Comparison of ENCODE assay signal across 8 cellular contexts in genomic region chr9:119375892-119376291, GRCh38. TPM values are rescaled to one million over a fixed set of nuclear protein-coding genes. Genes with fewer than 3 reads are reported as not detected.
A peak's percentile ranks its signal among the peaks of the same experiment; 100 is the strongest.
DNase-seq lines count a peak whose midpoint lies in the region; ATAC-seq and TF ChIP-seq lines count a peak whose summit lies in the region.

No MANE protein-coding gene starts in this region.

- TF ChIP-seq CTCF in adrenal gland (IDR thresholded peaks at IDR 0.05): peak in 4 of 6 experiments; percentile 14 to 33 (median 22)
- peak; percentile 58 for TF ChIP-seq CTCF in nephron progenitor cell (IDR thresholded peaks at IDR 0.05)
- TF ChIP-seq CTCF in CD8-positive, alpha-beta T cell (IDR thresholded peaks at IDR 0.05): no peak

- CTCF ChIA-PET in CD8-positive, alpha-beta T cell (lab: Charles Lee): no interaction called here

- DNase-seq in NCI-H1436 (lab: John Stamatoyannopoulos, UW) (peak; percentile 39), NCI-H1436 treated with DMSO at 0.1 percent for 48 hours (lab: John Stamatoyannopoulos, UW) (no peak), M059J (ENCODE audit: low read depth) (peak; percentile 13), adrenal gland (peak in 4 of 7 donors; percentile 25 to 66 (median 44)), nephron progenitor cell (peak; percentile 51)
- no peak for DNase-seq in activated T-helper 2 cell treated with anti-CD3 and anti-CD28 coated beads, Interferon-gamma antibody, Interleukin-2, Interleukin-4, amounts not matched to agents 10 μg/mL and 5 μg/mL and 100 μg/mL, durations not matched to agents 14 hours and 24 hours and 36 hours (ENCODE audit: low spot score)
- DNase-seq in CD8-positive, alpha-beta T cell: no peak

- 28 to 33% (median 32%) methylated on average over 3 of the region's 3 CpGs for WGBS in adrenal gland, 4 donors

- H3K27me3 Mint-ChIP-seq in nephron progenitor cell (ENCODE audit: low read depth, poor library complexity): peaks cover 26% of the 10 kb centered on the region
- no peaks in the 10 kb centered on the region for H3K27me3 Mint-ChIP-seq in activated T-helper 2 cell treated with anti-CD3 and anti-CD28 coated beads, Interferon-gamma antibody, Interleukin-2, Interleukin-4, amounts not matched to agents 10 μg/mL and 5 μg/mL and 100 μg/mL, durations not matched to agents 14 hours and 24 hours and 36 hours (ENCODE audit: low read depth)
- H3K27me3 Mint-ChIP-seq in CD8-positive, alpha-beta T cell (ENCODE audit: low read depth): peaks cover 4% of the 10 kb centered on the region

- no peak overlapping the region for H3K27ac Mint-ChIP-seq in nephron progenitor cell
- no peak overlapping the region for H3K27ac Mint-ChIP-seq in activated T-helper 2 cell treated with anti-CD3 and anti-CD28 coated beads, Interferon-gamma antibody, Interleukin-2, Interleukin-4, amounts not matched to agents 10 μg/mL and 5 μg/mL and 100 μg/mL, durations not matched to agents 14 hours and 24 hours and 36 hours
- no peak overlapping the region for H3K27ac Mint-ChIP-seq in CD8-positive, alpha-beta T cell

- no peak overlapping the region for H3K27ac ChIP-seq in adrenal gland
- no peak overlapping the region for H3K27ac ChIP-seq in CD8-positive, alpha-beta T cell (ENCODE audit: low read depth, low read length)

- no peak overlapping the region for H3K4me3 Mint-ChIP-seq in nephron progenitor cell
- no peak overlapping the region for H3K4me3 Mint-ChIP-seq in activated T-helper 2 cell treated with anti-CD3 and anti-CD28 coated beads, Interferon-gamma antibody, Interleukin-2, Interleukin-4, amounts not matched to agents 10 μg/mL and 5 μg/mL and 100 μg/mL, durations not matched to agents 14 hours and 24 hours and 36 hours (ENCODE audit: low read depth)
- H3K4me3 Mint-ChIP-seq in CD8-positive, alpha-beta T cell: no peak overlapping the region

- H3K4me1 ChIP-seq in adrenal gland (replicated peaks in 1 of 2): no peaks in the 10 kb centered on the region
- H3K4me1 ChIP-seq in CD8-positive, alpha-beta T cell (ENCODE audit: insufficient read depth, low read length): no peaks in the 10 kb centered on the region

- no peaks in the 10 kb centered on the region for H3K36me3 Mint-ChIP-seq in nephron progenitor cell (ENCODE audit: low read depth)
- no peaks in the 10 kb centered on the region for H3K36me3 Mint-ChIP-seq in activated T-helper 2 cell treated with anti-CD3 and anti-CD28 coated beads, Interferon-gamma antibody, Interleukin-2, Interleukin-4, amounts not matched to agents 10 μg/mL and 5 μg/mL and 100 μg/mL, durations not matched to agents 14 hours and 24 hours and 36 hours (ENCODE audit: low read depth)
- H3K36me3 Mint-ChIP-seq in CD8-positive, alpha-beta T cell: no peaks in the 10 kb centered on the region

- intact Hi-C loops in adrenal gland (cut with DNase I): no loop called here
- intact Hi-C loops in activated T-helper 2 cell treated with anti-CD3 and anti-CD28 coated beads, Interferon-gamma antibody, Interleukin-2, Interleukin-4, amounts not matched to agents 10 μg/mL and 5 μg/mL and 100 μg/mL, durations not matched to agents 14 hours and 24 hours and 36 hours (cut with micrococcal nuclease): no loop called here
- intact Hi-C loops in CD8-positive, alpha-beta T cell (cut with DNase I, micrococcal nuclease): no loop called here

- no peaks in the 10 kb centered on the region for H3K9me3 Mint-ChIP-seq in nephron progenitor cell
- no peaks in the 10 kb centered on the region for H3K9me3 Mint-ChIP-seq in activated T-helper 2 cell treated with anti-CD3 and anti-CD28 coated beads, Interferon-gamma antibody, Interleukin-2, Interleukin-4, amounts not matched to agents 10 μg/mL and 5 μg/mL and 100 μg/mL, durations not matched to agents 14 hours and 24 hours and 36 hours
- H3K9me3 Mint-ChIP-seq in CD8-positive, alpha-beta T cell: peaks cover 9% of the 10 kb centered on the region

- no peaks in the 10 kb centered on the region for H3K4me1 Mint-ChIP-seq in nephron progenitor cell
- no peaks in the 10 kb centered on the region for H3K4me1 Mint-ChIP-seq in activated T-helper 2 cell treated with anti-CD3 and anti-CD28 coated beads, Interferon-gamma antibody, Interleukin-2, Interleukin-4, amounts not matched to agents 10 μg/mL and 5 μg/mL and 100 μg/mL, durations not matched to agents 14 hours and 24 hours and 36 hours (ENCODE audit: low read depth)
- H3K4me1 Mint-ChIP-seq in CD8-positive, alpha-beta T cell (ENCODE audit: low read depth): no peaks in the 10 kb centered on the region

- POLR2A ChIA-PET in CD8-positive, alpha-beta T cell (lab: Charles Lee): no interaction called here

- H3K36me3 ChIP-seq in adrenal gland (replicated peaks in 1 of 2): no peaks in the 10 kb centered on the region
- H3K36me3 ChIP-seq in CD8-positive, alpha-beta T cell (ENCODE audit: insufficient read depth, low read length): no peaks in the 10 kb centered on the region

- H3K9me3 ChIP-seq in adrenal gland (replicated peaks in 1 of 3): no peaks in the 10 kb centered on the region
- H3K9me3 ChIP-seq in CD8-positive, alpha-beta T cell (ENCODE audit: low read length): no peaks in the 10 kb centered on the region

- TF ChIP-seq POLR2A in adrenal gland (IDR thresholded peaks at IDR 0.05): no peak

- no peaks in the 10 kb centered on the region for H3K27me3 ChIP-seq in adrenal gland
- H3K27me3 ChIP-seq in CD8-positive, alpha-beta T cell (ENCODE audit: insufficient read depth, low read length): no peaks in the 10 kb centered on the region

- ATAC-seq in HG03139 (IDR thresholded peaks at IDR 0.05; ENCODE audit: unreplicated experiment): no peak
- no peak for ATAC-seq in CD8-positive, alpha-beta T cell

- no peak overlapping the region for H3K4me3 ChIP-seq in adrenal gland
- no peak overlapping the region for H3K4me3 ChIP-seq in CD8-positive, alpha-beta T cell (ENCODE audit: low read depth, low read length)

RNA-seq across cellular contexts. Expression of gene BRINP1, which starts 6.7 kb away (rescaled TPM):
- 0.20 TPM in 1 of 2 replicates, not detected in the other for total RNA-seq in M059J (2014; rRNA removed; shearing (Covaris generic))
- 1 to 10 TPM in 3 of 8 donors, under 1 TPM in 4, not detected in 1; 0.07 to 5.4 (median 0.38) TPM for total RNA-seq in adrenal gland
- 1 to 10 TPM in 2 of 3 donors, under 1 TPM in 1; 0.64 to 6.4 (median 1.2) TPM for polyA plus RNA-seq in adrenal gland
- not detected in 2 replicates for total RNA-seq in activated T-helper 2 cell treated with anti-CD3 and anti-CD28 coated beads, Interferon-gamma antibody, Interleukin-2, Interleukin-4, amounts not matched to agents 10 μg/mL and 5 μg/mL and 100 μg/mL, durations not matched to agents 14 hours and 24 hours and 36 hours
- not detected for total RNA-seq in CD8-positive, alpha-beta T cell

Comparison
In these comparisons a context has a peak if more than half of its experiments do, and no peak if none do; other contexts are left out.
1. DNase-seq: peak in NCI-H1436 (single experiment), M059J (single experiment), adrenal gland (4 of 7) and nephron progenitor cell (single experiment); none in NCI-H1436 treated with DMSO at 0.1 percent for 48 hours (single experiment), activated T-helper 2 cell treated with anti-CD3 and anti-CD28 coated beads, Interferon-gamma antibody, Interleukin-2, Interleukin-4, amounts not matched to agents 10 μg/mL and 5 μg/mL and 100 μg/mL, durations not matched to agents 14 hours and 24 hours and 36 hours (single experiment) and CD8-positive, alpha-beta T cell (0 of 7).